ENCODE assay signal across 10 cellular contexts in the genomic region with DNA sequence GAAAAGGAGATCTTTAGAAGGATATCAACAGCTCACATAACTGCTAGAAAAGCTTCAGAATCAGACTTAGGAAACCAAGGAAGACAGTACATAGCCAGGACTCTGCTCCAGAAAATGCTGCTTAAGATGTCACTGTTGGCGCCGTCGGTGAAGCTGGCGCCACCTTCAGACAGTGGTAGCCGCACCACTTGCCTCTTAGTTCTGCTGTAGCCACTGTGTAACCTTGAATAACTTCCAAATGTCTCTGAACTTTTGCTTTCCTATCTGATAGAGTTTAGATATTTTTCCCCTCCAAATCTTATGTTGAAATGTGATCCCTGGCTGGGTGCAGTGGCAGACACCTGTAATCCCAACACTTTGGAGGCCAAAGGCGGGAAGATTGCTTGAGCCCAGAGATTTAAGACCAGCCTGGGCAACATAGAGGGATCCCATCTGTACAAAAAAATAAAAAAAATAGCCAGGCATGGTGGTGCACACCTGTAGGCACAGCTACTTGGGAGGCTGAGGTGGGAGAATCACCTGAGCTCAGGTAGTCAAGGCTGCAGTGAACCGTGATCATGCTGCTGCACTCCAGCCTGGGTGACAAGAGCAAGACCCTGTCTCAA. TPM values are rescaled to one million over a fixed set of nuclear protein-coding genes. Genes with fewer than 3 reads are reported as not detected.
DNase-seq lines count a peak whose midpoint lies in the region; ATAC-seq and TF ChIP-seq lines count a peak whose summit lies in the region.
"Had no signal": no experiment of that assay in that cellular context is flagged by ENCODE, and none has a peak within 500 bp of the region (broad histone marks: within the 10 kb centered on the region; RNA-seq: fewer than 3 reads in every experiment).

No MANE protein-coding gene starts in this region.

- ATAC-seq in mucosa of descending colon = peak; percentile 70

- H2AFZ ChIP-seq in Loucy (ENCODE audit: low read length) = peak overlapping the region; percentile 42; the same call in 1 of the 2 replicates
- no peak overlapping the region for H2AFZ ChIP-seq in MM.1S (ENCODE audit: low read length)
- no peak overlapping the region for H2AFZ ChIP-seq in GM23248

- no peak overlapping the region for H3K4me3 ChIP-seq in Loucy (ENCODE audit: low read length, poor library complexity, severe bottlenecking)
- H3K4me3 ChIP-seq in mucosa of descending colon = no peak overlapping the region
- H3K4me3 ChIP-seq in MM.1S (ENCODE audit: low read length) = no peak overlapping the region
- no peak overlapping the region for H3K4me3 ChIP-seq in ascending aorta
- H3K4me3 ChIP-seq in GM23248 = no peak overlapping the region

- no peak overlapping the region for H3K4me2 ChIP-seq in Loucy (ENCODE audit: low read depth, low read length, poor library complexity, severe bottlenecking)
- H3K4me2 ChIP-seq in MM.1S (ENCODE audit: low read depth, low read length) = no peak overlapping the region
- no peak overlapping the region for H3K4me2 ChIP-seq in GM23248 (ENCODE audit: unreplicated experiment)

- no peaks in the 10 kb centered on the region for H3K36me3 Mint-ChIP-seq in chondrocyte (ENCODE audit: low read depth)

- H3K4me1 Mint-ChIP-seq in chondrocyte (ENCODE audit: low read depth) = no peaks in the 10 kb centered on the region

- in situ Hi-C loops in GM23248 (cut with MboI) = no loop called here

- peaks cover 30% of the 10 kb centered on the region for H3K27me3 Mint-ChIP-seq in chondrocyte (ENCODE audit: low read depth)

- WGBS in GM23248 (ENCODE audit: low coverage in 1 of 2, low lambda C conversion rate in 2 of 2, missing lambda C conversion rate in 2 of 2), 2 experiments = 81 to 83% methylated on average over 7 of the region's 7 CpGs

- H3K9ac ChIP-seq in Loucy (ENCODE audit: low read depth, low read length, poor library complexity, severe bottlenecking) (no peak overlapping the region), MM.1S (ENCODE audit: low read length) (no peak overlapping the region), GM23248 (no peak overlapping the region)

- no peaks in the 10 kb centered on the region for H3K9me3 Mint-ChIP-seq in chondrocyte (ENCODE audit: low read depth)

- H3K9me3 ChIP-seq in Loucy (ENCODE audit: insufficient read depth, low read depth, low read length) (no peaks in the 10 kb centered on the region), mucosa of descending colon (no peaks in the 10 kb centered on the region), MM.1S (replicated peaks; ENCODE audit: insufficient read depth, low read length) (no peaks in the 10 kb centered on the region), ascending aorta (no peaks in the 10 kb centered on the region), GM23248 (ENCODE audit: low read depth) (no peaks in the 10 kb centered on the region)

- H3K79me2 ChIP-seq in Loucy (ENCODE audit: insufficient read depth, low read length) = no peaks in the 10 kb centered on the region
- no peaks in the 10 kb centered on the region for H3K79me2 ChIP-seq in MM.1S (ENCODE audit: low read length)
- H3K79me2 ChIP-seq in GM23248 (ENCODE audit: insufficient read depth) = no peaks in the 10 kb centered on the region

- intact Hi-C loops in mucosa of descending colon (cut with DNase I, micrococcal nuclease) = no loop called here
- intact Hi-C loops in ascending aorta (cut with DNase I) = no loop called here

- no peak overlapping the region for H3K27ac ChIP-seq in MM.1S (ENCODE audit: low read length)
- no peak overlapping the region for H3K27ac ChIP-seq in ascending aorta
- no peak overlapping the region for H3K27ac ChIP-seq in GM23248

- TF ChIP-seq CTCF in GM10248 (IDR thresholded peaks at IDR 0.05; ENCODE audit: control extremely low read depth, extremely low read depth, low read depth, missing control alignments) = peak; percentile 51
- TF ChIP-seq CTCF in Loucy (conservative IDR thresholded peaks at IDR 0.05; ENCODE audit: low read length) = peak; percentile 69
- peak; percentile 51 for TF ChIP-seq CTCF in chondrocyte (IDR thresholded peaks at IDR 0.05)
- no peak for TF ChIP-seq CTCF in mucosa of descending colon (IDR thresholded peaks at IDR 0.05)
- TF ChIP-seq CTCF in MM.1S (IDR thresholded peaks at IDR 0.05; ENCODE audit: low read length) = no peak; the same call in 1 of the 2 replicates
- peak in 1 of 3 experiments; percentile 28 for TF ChIP-seq CTCF in ascending aorta (IDR thresholded peaks at IDR 0.05)

- H3F3A ChIP-seq in Loucy (ENCODE audit: low read depth) (no peaks in the 10 kb centered on the region), MM.1S (ENCODE audit: insufficient read depth, low read length) (no peaks in the 10 kb centered on the region), GM23248 (ENCODE audit: insufficient read depth) (no peaks in the 10 kb centered on the region)

- H3K4me3 Mint-ChIP-seq in chondrocyte (ENCODE audit: unreplicated experiment) = no peak overlapping the region

- POLR2A ChIA-PET in GM10248 (lab: Yijun Ruan, JAX) = interaction anchor here (0.6 kb wide), 1 partner anchor 181 kb away, joined by 5 read pairs; no protein-coding TSS in a partner anchor

- no peaks in the 10 kb centered on the region for H3K27me3 ChIP-seq in Loucy (ENCODE audit: insufficient read depth, low read length, poor library complexity, severe bottlenecking)
- no peaks in the 10 kb centered on the region for H3K27me3 ChIP-seq in MM.1S (replicated peaks; ENCODE audit: insufficient read depth, low read length)
- H3K27me3 ChIP-seq in ascending aorta = no peaks in the 10 kb centered on the region
- H3K27me3 ChIP-seq in GM23248 (replicated peaks; ENCODE audit: insufficient read depth) = no peaks in the 10 kb centered on the region

- CTCF ChIA-PET in GM10248 (lab: Yijun Ruan, JAX) = interaction anchor here (1.3 kb wide), 1 partner anchor 280 kb away, joined by 4 read pairs; no protein-coding TSS in a partner anchor

- H3K4me1 ChIP-seq in Loucy (ENCODE audit: insufficient read depth, low read length, poor library complexity, severe bottlenecking) (peaks cover 14% of the 10 kb centered on the region), mucosa of descending colon (ENCODE audit: low read depth) (no peaks in the 10 kb centered on the region), MM.1S (ENCODE audit: low read length) (peaks cover 4% of the 10 kb centered on the region; the same call in 1 of the 2 replicates), ascending aorta (no peaks in the 10 kb centered on the region), GM23248 (ENCODE audit: insufficient read depth) (no peaks in the 10 kb centered on the region)

- no peak for DNase-seq in GM10248 (ENCODE audit: extremely low spot score)
- DNase-seq in chondrocyte (ENCODE audit: low spot score) = no peak
- DNase-seq in mucosa of descending colon = peak in 2 of 3 donors; percentile 40 to 41
- no peak for DNase-seq in medulla oblongata (ENCODE audit: extremely low spot score)
- no peak for DNase-seq in MM.1S
- DNase-seq in ascending aorta (ENCODE audit: low spot score in 2 of 2) = no peak
- no peak for DNase-seq in GM23248
- DNase-seq: activated CD4-positive, alpha-beta T cell treated with anti-CD3 and anti-CD28 coated beads, Interleukin-2, amount 50 U/mL, for 1 hour; NCI-H2107 had no signal

- no peak overlapping the region for H3K27ac Mint-ChIP-seq in chondrocyte (ENCODE audit: unreplicated experiment)

- no peaks in the 10 kb centered on the region for H4K20me1 ChIP-seq in Loucy (ENCODE audit: insufficient read depth, low read length, poor library complexity, severe bottlenecking)
- no peaks in the 10 kb centered on the region for H4K20me1 ChIP-seq in MM.1S (ENCODE audit: insufficient read depth, low read length)
- H4K20me1 ChIP-seq in GM23248 (ENCODE audit: insufficient read depth) = no peaks in the 10 kb centered on the region

- no peaks in the 10 kb centered on the region for H3K9me2 ChIP-seq in Loucy (replicated peaks; ENCODE audit: low read depth, low read length)
- no peaks in the 10 kb centered on the region for H3K9me2 ChIP-seq in MM.1S (replicated peaks; ENCODE audit: insufficient read depth, low read length)
- no peaks in the 10 kb centered on the region for H3K9me2 ChIP-seq in GM23248 (ENCODE audit: insufficient read depth)

- H3K36me3 ChIP-seq in Loucy (ENCODE audit: insufficient read depth, low read length) = no peaks in the 10 kb centered on the region
- no peaks in the 10 kb centered on the region for H3K36me3 ChIP-seq in mucosa of descending colon (ENCODE audit: low read depth)
- H3K36me3 ChIP-seq in MM.1S (replicated peaks; ENCODE audit: insufficient read depth, low read length) = no peaks in the 10 kb centered on the region
- no peaks in the 10 kb centered on the region for H3K36me3 ChIP-seq in ascending aorta
- H3K36me3 ChIP-seq in GM23248 (ENCODE audit: low read depth) = no peaks in the 10 kb centered on the region

RNA-seq across cellular contexts. Expression of a gene that starts 6.3 kb away (rescaled TPM):
- total RNA-seq in chondrocyte = 8.7 to 9.3 TPM (median 8.7 TPM) in 3 replicates
- total RNA-seq in mucosa of descending colon = 10 to 100 TPM in 1 of 3 donors, 1 to 10 TPM in 2; 6.5 to 15.1 (median 7.7) TPM
- total RNA-seq in ascending aorta = 6.2 TPM
- 4.8 and 6.6 TPM in 2 replicates for total RNA-seq in GM23248 (2014; rRNA removed; shearing (Covaris generic))
- 0.85 and 0.88 TPM in 2 replicates for polyA plus RNA-seq in GM23248 (2016; fragmentation: Nextera tagmentation; extraction: Ambion mirVana)

RNA-seq across cellular contexts. Expression of a gene that starts 27.0 kb away (rescaled TPM):
- total RNA-seq in chondrocyte = not detected in 3 replicates
- 10 to 100 TPM in 1 of 3 donors, 1 to 10 TPM in 2; 1.9 to 52.4 (median 4.2) TPM for total RNA-seq in mucosa of descending colon
- not detected for total RNA-seq in ascending aorta
- total RNA-seq in GM23248 (2014; rRNA removed; shearing (Covaris generic)) = not detected in 2 replicates
- polyA plus RNA-seq in GM23248 (2016; fragmentation: Nextera tagmentation; extraction: Ambion mirVana) = not detected in 2 replicates

Comparison
In these comparisons a context has a peak if more than half of its experiments do, and no peak if none do; other contexts are left out.
1. DNase-seq: peak in mucosa of descending colon (2 of 3); none in GM10248 (single experiment), chondrocyte (single experiment), medulla oblongata (single experiment), MM.1S (single experiment), ascending aorta (0 of 2) and GM23248 (single experiment).
2. CTCF ChIP-seq: peak in GM10248 (single experiment), Loucy (single experiment) and chondrocyte (single experiment); none in mucosa of descending colon (single experiment) and MM.1S (single experiment).